Comparison of ENCODE assay signal across 8 cellular contexts in the genomic region with DNA sequence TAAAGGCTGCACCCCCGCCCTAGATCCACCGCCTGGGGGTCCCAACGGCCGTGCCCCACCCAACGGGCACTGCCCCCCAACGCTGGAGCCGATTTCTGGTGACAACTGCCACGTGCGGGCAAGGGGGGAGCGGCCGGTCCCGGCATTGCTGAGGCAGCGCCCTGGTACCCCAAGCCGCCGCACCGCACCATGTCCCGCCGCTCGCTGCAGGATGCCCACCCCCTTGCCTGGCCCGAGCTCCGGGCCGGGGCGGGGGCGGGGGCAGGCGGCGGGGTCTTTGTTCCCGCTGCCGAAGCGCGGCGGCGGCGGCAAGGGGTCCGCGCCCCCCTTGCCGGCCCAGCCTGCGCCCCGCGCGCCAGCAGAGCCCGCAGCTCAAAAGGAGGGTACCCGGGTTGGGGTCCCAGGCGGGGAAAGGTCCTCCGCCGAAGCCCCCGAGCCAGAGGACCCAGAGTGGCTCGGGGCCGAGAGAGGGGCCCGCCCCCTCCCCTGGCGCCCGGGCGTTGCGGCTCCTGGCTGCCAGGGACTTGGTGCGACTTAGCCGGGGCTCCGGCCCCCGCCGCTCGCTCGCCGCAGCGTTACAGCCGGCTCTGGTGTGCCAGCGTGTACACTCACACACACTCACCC. TPM values are rescaled to one million over a fixed set of nuclear protein-coding genes. Genes with fewer than 3 reads are reported as not detected.
DNase-seq lines count a peak whose midpoint lies in the region; ATAC-seq and TF ChIP-seq lines count a peak whose summit lies in the region.

No MANE protein-coding gene starts in this region.

- H3K4me3 ChIP-seq in cardiac fibroblast (replicated peaks in 1 of 2; ENCODE audit: low read depth in 2 of 2, low read length in 2 of 2) (peak overlapping the region; percentile 59 to 66), mucosa of descending colon (peak overlapping the region; percentile 28)

- ATAC-seq in GM19035 (IDR thresholded peaks at IDR 0.05; ENCODE audit: unreplicated experiment) (peak; percentile 2), mucosa of descending colon (no peak), GM18502 (IDR thresholded peaks at IDR 0.05; ENCODE audit: poor library complexity, unreplicated experiment) (no peak)

- TF ChIP-seq CTCF in cardiac fibroblast (IDR thresholded peaks at IDR 0.05; ENCODE audit: low read depth, low read length) (no peak), mucosa of descending colon (IDR thresholded peaks at IDR 0.05) (no peak)

- no peak for DNase-seq in cardiac fibroblast (ENCODE audit: low read depth in 2 of 2)
- peak in 2 of 3 donors; percentile 36 to 65 for DNase-seq in mucosa of descending colon
- DNase-seq in ACHN = no peak
- DNase-seq in H4 (ENCODE audit: low spot score) = no peak
- DNase-seq in NCI-H1694 (lab: John Stamatoyannopoulos, UW) = no peak

- H3K27ac Mint-ChIP-seq in IgD-negative memory B cell = peak overlapping the region; percentile 75 to 92 (median 92)

- H3K36me3 Mint-ChIP-seq in IgD-negative memory B cell = no peaks in the 10 kb centered on the region

- peaks cover 8% of the 10 kb centered on the region for H3K4me1 ChIP-seq in mucosa of descending colon (ENCODE audit: low read depth)

- no peaks in the 10 kb centered on the region for H3K9me3 Mint-ChIP-seq in IgD-negative memory B cell

- H3K36me3 ChIP-seq in mucosa of descending colon (ENCODE audit: low read depth) = no peaks in the 10 kb centered on the region

- in situ Hi-C loops in ACHN (cut with HindIII; ENCODE audit: low pct_ligation_motif_present, low pct_unique_long_range_greater_than_20kb, low sequenced_read_pairs) = no loop called here

- peak overlapping the region; percentile 85 to 98 (median 91) for H3K4me3 Mint-ChIP-seq in IgD-negative memory B cell

- peaks cover 49 to 59% (median 49%) of the 10 kb centered on the region in 3 donors for H3K4me1 Mint-ChIP-seq in IgD-negative memory B cell

- no peaks in the 10 kb centered on the region for H3K9me3 ChIP-seq in mucosa of descending colon

- peaks cover 1% of the 10 kb centered on the region for H3K27me3 Mint-ChIP-seq in IgD-negative memory B cell

- intact Hi-C loops in mucosa of descending colon (cut with DNase I, micrococcal nuclease) = no loop called here

RNA-seq across cellular contexts. Expression of a gene that starts 0.7 kb away (rescaled TPM):
- 5.0 TPM for polyA plus RNA-seq in IgD-negative memory B cell
- total RNA-seq in mucosa of descending colon = 1 to 10 TPM; 1.6 to 3.7 (median 3.0) TPM
- total RNA-seq in H4 (2014; rRNA removed; shearing (Covaris generic)) = 0.53 and 0.91 TPM in 2 replicates

RNA-seq across cellular contexts. Expression of a gene that starts 27.9 kb away (rescaled TPM):
- 123 TPM for polyA plus RNA-seq in IgD-negative memory B cell
- total RNA-seq in mucosa of descending colon = 10 to 100 TPM; 29.5 to 43.5 (median 37.6) TPM
- total RNA-seq in H4 (2014; rRNA removed; shearing (Covaris generic)) = 78.0 and 83.9 TPM in 2 replicates

Comparison
In these comparisons a context has a peak if more than half of its experiments do, and no peak if none do; other contexts are left out.
1. DNase-seq: peak in mucosa of descending colon (2 of 3); none in cardiac fibroblast (0 of 2), ACHN (single experiment), H4 (single experiment) and NCI-H1694 (single experiment).